1 cellular context compared by ENCODE assay signal in the genomic region with DNA sequence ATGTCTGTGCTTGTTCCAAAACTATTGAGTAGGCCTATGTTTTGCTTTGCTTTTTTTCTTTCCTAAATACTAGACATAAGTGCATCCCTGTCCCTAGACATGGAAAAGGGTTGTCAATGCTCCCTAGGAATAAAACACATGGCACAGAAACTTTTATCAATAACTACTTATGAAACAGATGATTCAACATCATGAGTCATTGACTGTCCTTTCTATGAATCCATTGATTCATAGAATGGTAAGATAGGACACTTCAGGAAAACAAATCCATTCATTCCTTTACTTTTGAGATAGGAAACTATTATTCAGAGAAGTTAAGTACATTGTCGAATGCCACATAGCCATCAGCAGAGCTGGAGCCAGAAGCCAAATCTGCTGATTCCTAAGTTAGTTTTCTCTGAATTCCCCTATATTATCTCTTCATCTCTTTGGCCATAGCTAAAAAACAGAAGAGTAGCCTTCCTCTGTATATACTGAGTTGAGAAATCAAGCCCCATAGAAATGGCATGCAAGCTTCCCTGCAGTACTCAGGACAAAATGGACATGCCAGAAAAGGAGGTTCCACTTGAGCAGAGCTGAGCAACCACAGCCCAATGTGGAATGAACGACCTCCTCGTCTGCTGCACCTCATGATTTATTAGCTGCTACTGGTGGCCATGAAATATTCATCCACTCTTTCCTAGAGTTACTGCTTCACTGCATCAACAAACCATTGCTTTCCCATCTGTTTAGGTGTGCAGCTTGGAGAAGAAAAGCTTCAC.
TF ChIP-seq lines count a peak whose summit lies in the region.

No MANE protein-coding gene starts in this region.

TF ChIP-seq in GM23338, 12 proteins besides CTCF, POLR2A, EP300 and RAD21 (continued from another document):
- TF ChIP-seq REST (IDR thresholded peaks at IDR 0.05; ENCODE audit: unreplicated experiment), result no peak
- TF ChIP-seq EZH2 (IDR thresholded peaks at IDR 0.05; ENCODE audit: low read depth, unreplicated experiment), result no peak
- no peak for TF ChIP-seq ZNF114 (CRISPR knock-in tag; IDR thresholded peaks at IDR 0.05)
- no peak for TF ChIP-seq EZH2phosphoT487 (IDR thresholded peaks at IDR 0.05; ENCODE audit: unreplicated experiment)
- TF ChIP-seq NANOG (IDR thresholded peaks at IDR 0.05; ENCODE audit: borderline replicate concordance), result no peak
- no peak for TF ChIP-seq JUNB (IDR thresholded peaks at IDR 0.05; ENCODE audit: unreplicated experiment)
- TF ChIP-seq, protein P1, sequence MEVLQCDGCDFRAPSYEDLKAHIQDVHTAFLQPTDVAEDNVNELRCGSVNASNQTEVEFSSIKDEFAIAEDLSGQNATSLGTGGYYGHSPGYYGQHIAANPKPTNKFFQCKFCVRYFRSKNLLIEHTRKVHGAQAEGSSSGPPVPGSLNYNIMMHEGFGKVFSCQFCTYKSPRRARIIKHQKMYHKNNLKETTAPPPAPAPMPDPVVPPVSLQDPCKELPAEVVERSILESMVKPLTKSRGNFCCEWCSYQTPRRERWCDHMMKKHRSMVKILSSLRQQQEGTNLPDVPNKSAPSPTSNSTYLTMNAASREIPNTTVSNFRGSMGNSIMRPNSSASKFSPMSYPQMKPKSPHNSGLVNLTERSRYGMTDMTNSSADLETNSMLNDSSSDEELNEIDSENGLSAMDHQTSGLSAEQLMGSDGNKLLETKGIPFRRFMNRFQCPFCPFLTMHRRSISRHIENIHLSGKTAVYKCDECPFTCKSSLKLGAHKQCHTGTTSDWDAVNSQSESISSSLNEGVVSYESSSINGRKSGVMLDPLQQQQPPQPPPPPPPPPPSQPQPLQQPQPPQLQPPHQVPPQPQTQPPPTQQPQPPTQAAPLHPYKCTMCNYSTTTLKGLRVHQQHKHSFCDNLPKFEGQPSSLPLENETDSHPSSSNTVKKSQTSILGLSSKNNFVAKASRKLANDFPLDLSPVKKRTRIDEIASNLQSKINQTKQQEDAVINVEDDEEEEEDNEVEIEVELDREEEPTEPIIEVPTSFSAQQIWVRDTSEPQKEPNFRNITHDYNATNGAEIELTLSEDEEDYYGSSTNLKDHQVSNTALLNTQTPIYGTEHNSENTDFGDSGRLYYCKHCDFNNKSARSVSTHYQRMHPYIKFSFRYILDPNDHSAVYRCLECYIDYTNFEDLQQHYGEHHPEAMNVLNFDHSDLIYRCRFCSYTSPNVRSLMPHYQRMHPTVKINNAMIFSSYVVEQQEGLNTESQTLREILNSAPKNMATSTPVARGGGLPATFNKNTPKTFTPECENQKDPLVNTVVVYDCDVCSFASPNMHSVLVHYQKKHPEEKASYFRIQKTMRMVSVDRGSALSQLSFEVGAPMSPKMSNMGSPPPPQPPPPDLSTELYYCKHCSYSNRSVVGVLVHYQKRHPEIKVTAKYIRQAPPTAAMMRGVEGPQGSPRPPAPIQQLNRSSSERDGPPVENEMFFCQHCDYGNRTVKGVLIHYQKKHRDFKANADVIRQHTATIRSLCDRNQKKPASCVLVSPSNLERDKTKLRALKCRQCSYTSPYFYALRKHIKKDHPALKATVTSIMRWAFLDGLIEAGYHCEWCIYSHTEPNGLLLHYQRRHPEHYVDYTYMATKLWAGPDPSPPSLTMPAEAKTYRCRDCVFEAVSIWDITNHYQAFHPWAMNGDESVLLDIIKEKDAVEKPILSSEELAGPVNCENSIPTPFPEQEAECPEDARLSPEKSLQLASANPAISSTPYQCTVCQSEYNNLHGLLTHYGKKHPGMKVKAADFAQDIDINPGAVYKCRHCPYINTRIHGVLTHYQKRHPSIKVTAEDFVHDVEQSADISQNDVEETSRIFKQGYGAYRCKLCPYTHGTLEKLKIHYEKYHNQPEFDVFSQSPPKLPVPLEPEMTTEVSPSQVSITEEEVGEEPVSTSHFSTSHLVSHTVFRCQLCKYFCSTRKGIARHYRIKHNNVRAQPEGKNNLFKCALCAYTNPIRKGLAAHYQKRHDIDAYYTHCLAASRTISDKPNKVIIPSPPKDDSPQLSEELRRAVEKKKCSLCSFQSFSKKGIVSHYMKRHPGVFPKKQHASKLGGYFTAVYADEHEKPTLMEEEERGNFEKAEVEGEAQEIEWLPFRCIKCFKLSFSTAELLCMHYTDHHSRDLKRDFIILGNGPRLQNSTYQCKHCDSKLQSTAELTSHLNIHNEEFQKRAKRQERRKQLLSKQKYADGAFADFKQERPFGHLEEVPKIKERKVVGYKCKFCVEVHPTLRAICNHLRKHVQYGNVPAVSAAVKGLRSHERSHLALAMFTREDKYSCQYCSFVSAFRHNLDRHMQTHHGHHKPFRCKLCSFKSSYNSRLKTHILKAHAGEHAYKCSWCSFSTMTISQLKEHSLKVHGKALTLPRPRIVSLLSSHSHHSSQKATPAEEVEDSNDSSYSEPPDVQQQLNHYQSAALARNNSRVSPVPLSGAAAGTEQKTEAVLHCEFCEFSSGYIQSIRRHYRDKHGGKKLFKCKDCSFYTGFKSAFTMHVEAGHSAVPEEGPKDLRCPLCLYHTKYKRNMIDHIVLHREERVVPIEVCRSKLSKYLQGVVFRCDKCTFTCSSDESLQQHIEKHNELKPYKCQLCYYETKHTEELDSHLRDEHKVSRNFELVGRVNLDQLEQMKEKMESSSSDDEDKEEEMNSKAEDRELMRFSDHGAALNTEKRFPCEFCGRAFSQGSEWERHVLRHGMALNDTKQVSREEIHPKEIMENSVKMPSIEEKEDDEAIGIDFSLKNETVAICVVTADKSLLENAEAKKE (CRISPR knock-in tag; IDR thresholded peaks at IDR 0.05), result no peak
